19 cellular contexts compared by ENCODE assay signal in genomic region chr17:62681939-62682381, GRCh38. TPM values are rescaled to one million over a fixed set of nuclear protein-coding genes. Genes with fewer than 3 reads are reported as not detected.
A peak's percentile ranks its signal among the peaks of the same experiment; 100 is the strongest.
DNase-seq lines count a peak whose midpoint lies in the region; ATAC-seq, FAIRE-seq and TF ChIP-seq lines count a peak whose summit lies in the region.
"Had no signal": no experiment of that assay in that cellular context is flagged by ENCODE, and none has a peak within 500 bp of the region (broad histone marks: within the 10 kb centered on the region; RNA-seq: fewer than 3 reads in every experiment).

No MANE protein-coding gene starts in this region.

- FAIRE-seq in K562 (lab: Jason Lieb, UNC), result no peak

- H3K9me1 ChIP-seq in K562 (ENCODE audit: control insufficient read depth, insufficient read depth, low read length), result no peaks in the 10 kb centered on the region

- no peaks in the 10 kb centered on the region for H3K9me3 ChIP-seq in K562 (replicated peaks; ENCODE audit: control insufficient read depth, insufficient read depth, low read depth, low read length)
- H3K9me3 ChIP-seq in sigmoid colon, result no peaks in the 10 kb centered on the region
- H3K9me3 ChIP-seq: SK-N-SH had no signal

- H3K27me3 ChIP-seq in K562 (ENCODE audit: control insufficient read depth in 2 of 2, insufficient read depth in 2 of 2, low read length in 2 of 2) (no peaks in the 10 kb centered on the region), sigmoid colon (no peaks in the 10 kb centered on the region)

- H3K4me3 ChIP-seq in K562 (peak overlapping the region; percentile 47), sigmoid colon (no peak overlapping the region)
- H3K4me3 ChIP-seq: GM23248 had no signal

- TF ChIP-seq EP300 in K562 (IDR thresholded peaks at IDR 0.05; ENCODE audit: low read length), result no peak
- no peak for TF ChIP-seq EP300 in sigmoid colon (IDR thresholded peaks at IDR 0.05)

- peak; percentile 7 for ATAC-seq in K562
- ATAC-seq in HG02970 (IDR thresholded peaks at IDR 0.05; ENCODE audit: low FRiP score, unreplicated experiment), result no peak

- DNase-seq in NCI-H1694 treated with DMSO at 0.1 percent for 48 hours (lab: John Stamatoyannopoulos, UW) (peak; percentile 12), NCI-H1694 (lab: John Stamatoyannopoulos, UW) (no peak), K562 (ENCODE audit: extremely low read depth in 1 of 4, low spot score in 3 of 4) (no peak), midbrain (lab: John Stamatoyannopoulos, UW) (peak; percentile 32), sigmoid colon (peak; percentile 54), NCI-H128 (lab: John Stamatoyannopoulos, UW; ENCODE audit: unreplicated experiment) (no peak), NCI-H2029 treated with DMSO at 0.1 percent for 48 hours (lab: John Stamatoyannopoulos, UW) (no peak)
- DNase-seq: CD4-positive, alpha-beta memory T cell; GF-D8; GM23248; HCEC 1CT; NCI-H1436 treated with DMSO at 0.1 percent for 48 hours; NCI-H2081 treated with DMSO at 0.1 percent for 48 hours; NCI-H510A; NCI-H774; SHP77; SK-N-SH had no signal

- POLR2A ChIA-PET in K562 (lab: Yijun Ruan, JAX), result interaction anchor here (0.6 to 1.7 kb wide), 6 partner anchors 9 to 100 kb away, joined by 3 to 8 read pairs (median 5); no protein-coding TSS in a partner anchor

- TF ChIP-seq POLR2A in K562 (conservative IDR thresholded peaks at IDR 0.05) (no peak), sigmoid colon (IDR thresholded peaks at IDR 0.05) (no peak)

- WGBS in K562 (ENCODE audit: insufficient coverage, low coverage, missing lambda C conversion rate), result 39% methylated on average over 8 of the region's 8 CpGs
- 96 to 97% methylated on average over 8 of the region's 8 CpGs for WGBS in sigmoid colon, 2 donors

- CTCF ChIA-PET in K562 (lab: Yijun Ruan, JAX; ENCODE audit: low intra/inter-chr PET ratio), result no interaction called here

- H3K4me1 ChIP-seq in K562 (replicated peaks in 1 of 2; ENCODE audit: control insufficient read depth in 2 of 2, insufficient read depth in 2 of 2, low read length in 2 of 2) (peaks cover 16 to 44% of the 10 kb centered on the region in 2 experiments), sigmoid colon (no peaks in the 10 kb centered on the region)

- peak overlapping the region; percentile 96 for H3K4me2 ChIP-seq in K562 (ENCODE audit: insufficient read depth, low read length)
- H3K4me2 ChIP-seq: SK-N-SH had no signal

- H3K79me2 ChIP-seq in K562 (ENCODE audit: control insufficient read depth, insufficient read depth, low read length), result peaks cover 9% of the 10 kb centered on the region; the same call in 2 of the 3 replicates

- peak overlapping the region; percentile 70 to 91 for H3K9ac ChIP-seq in K562 (ENCODE audit: insufficient read depth in 1 of 2, low read depth in 2 of 2, low read length in 2 of 2)
- H3K9ac ChIP-seq: GM23248, SK-N-SH had no signal

- H3K36me3 ChIP-seq in K562 (ENCODE audit: control insufficient read depth, insufficient read depth, low read length) (no peaks in the 10 kb centered on the region; the same call in 2 of the 3 replicates), sigmoid colon (no peaks in the 10 kb centered on the region)

- H4K20me1 ChIP-seq in K562 (replicated peaks; ENCODE audit: control insufficient read depth, insufficient read depth, low read length), result no peaks in the 10 kb centered on the region

- TSS peak; percentile 77 for BruUV-seq in K562 (replicated peaks; lab: Mats Ljungman, UMichigan)

- peak overlapping the region; percentile 87 for H2AFZ ChIP-seq in K562 (ENCODE audit: low read depth, low read length)
- H2AFZ ChIP-seq: GM23248 had no signal

- in situ Hi-C loops in K562 (cut with MboI), result loop anchor here (25.0 kb wide), 1 partner anchor 730 kb away; no protein-coding TSS in a partner anchor

- TF ChIP-seq RAD21 in K562 (CRISPR knock-in tag; conservative IDR thresholded peaks at IDR 0.05 in 1 of 2, IDR thresholded peaks at IDR 0.05 in 1 of 2), result no peak

- peak overlapping the region; percentile 87 for H3K27ac ChIP-seq in K562 (ENCODE audit: extremely low read depth, low read depth, low read length)
- no peak overlapping the region for H3K27ac ChIP-seq in sigmoid colon
- H3K27ac ChIP-seq: 22Rv1, GM23248 had no signal

- intact Hi-C loops in K562 (cut with micrococcal nuclease), result no loop called here
- intact Hi-C loops in sigmoid colon (cut with DNase I), result no loop called here

- no peak for TF ChIP-seq CTCF in K562 (IDR thresholded peaks at IDR 0.05 in 2 of 3, conservative IDR thresholded peaks at IDR 0.05 in 1 of 3; ENCODE audit: insufficient read depth in 2 of 3, low read depth in 1 of 3, low read length in 3 of 3)
- TF ChIP-seq CTCF in sigmoid colon (IDR thresholded peaks at IDR 0.05), result no peak

TF ChIP-seq in K562, 482 proteins besides CTCF, POLR2A, EP300 and RAD21 (continues in another document):
- TF ChIP-seq ARNT (IDR thresholded peaks at IDR 0.05), result no peak
- no peak for TF ChIP-seq USF1 (CRISPR knock-in tag; IDR thresholded peaks at IDR 0.05)
- no peak for TF ChIP-seq RB1 (IDR thresholded peaks at IDR 0.05; ENCODE audit: low read depth)
- no peak for TF ChIP-seq HDAC2 (IDR thresholded peaks at IDR 0.05)
- no peak for TF ChIP-seq CHCHD3 (CRISPR knock-in tag; IDR thresholded peaks at IDR 0.05)
- TF ChIP-seq BHLHE40 (IDR thresholded peaks at IDR 0.05; ENCODE audit: low read length), result no peak
- TF ChIP-seq ID3 (CRISPR knock-in tag; IDR thresholded peaks at IDR 0.05), result no peak
- TF ChIP-seq ID3 (tag; IDR thresholded peaks at IDR 0.05), result no peak
- TF ChIP-seq TAF7 (tag; IDR thresholded peaks at IDR 0.05), result no peak
- no peak for TF ChIP-seq ZZZ3 (IDR thresholded peaks at IDR 0.05)
- TF ChIP-seq SMARCB1 (IDR thresholded peaks at IDR 0.05; ENCODE audit: insufficient read length, low read depth), result no peak
- no peak for TF ChIP-seq ZNF384 (IDR thresholded peaks at IDR 0.05; ENCODE audit: low read depth, low read length)
- TF ChIP-seq SREBF2 (CRISPR knock-in tag; IDR thresholded peaks at IDR 0.05), result no peak
- TF ChIP-seq HNRNPL (IDR thresholded peaks at IDR 0.05; ENCODE audit: low read depth, low read length), result 0 out of 2 replicates have a peak, but pooled peaks have one; percentile 9
- TF ChIP-seq TEAD2 (tag; IDR thresholded peaks at IDR 0.05), result no peak
- TF ChIP-seq HMGN3 (IDR thresholded peaks at IDR 0.05; ENCODE audit: borderline replicate concordance, extremely low read depth, insufficient read length, low read depth, low read length), result peak; percentile 13
- no peak; the same call in 1 of the 2 replicates for TF ChIP-seq GABPA (tag; conservative IDR thresholded peaks at IDR 0.05; ENCODE audit: low read depth)
- no peak for TF ChIP-seq TCF3 (CRISPR knock-in tag; IDR thresholded peaks at IDR 0.05)
- no peak for TF ChIP-seq ZKSCAN8 (CRISPR knock-in tag; IDR thresholded peaks at IDR 0.05)
- no peak for TF ChIP-seq EP400 (IDR thresholded peaks at IDR 0.05)
- TF ChIP-seq HMG20A (CRISPR knock-in tag; conservative IDR thresholded peaks at IDR 0.05), result no peak
- TF ChIP-seq ZNF121 (CRISPR knock-in tag; conservative IDR thresholded peaks at IDR 0.05), result no peak
- no peak for TF ChIP-seq ZC3H8 (IDR thresholded peaks at IDR 0.05)
- no peak for TF ChIP-seq KDM2B (CRISPR knock-in tag; IDR thresholded peaks at IDR 0.05)
- 0 out of 2 replicates have a peak, but pooled peaks have one; percentile 7 for TF ChIP-seq SP1 (CRISPR knock-in tag; IDR thresholded peaks at IDR 0.05)
- no peak for TF ChIP-seq SAFB2 (IDR thresholded peaks at IDR 0.05; ENCODE audit: borderline replicate concordance, low read depth, low read length, severe bottlenecking)
- TF ChIP-seq MAZ (CRISPR knock-in tag; conservative IDR thresholded peaks at IDR 0.05 in 1 of 2, IDR thresholded peaks at IDR 0.05 in 1 of 2), result peak; percentile 4 to 8; a peak in 1 of 4 replicates
- no peak for TF ChIP-seq ETS2 (tag; IDR thresholded peaks at IDR 0.05; ENCODE audit: borderline replicate concordance, poor library complexity, severe bottlenecking)
- no peak for TF ChIP-seq STAT5B (CRISPR knock-in tag; IDR thresholded peaks at IDR 0.05)
- TF ChIP-seq ZNF316 (IDR thresholded peaks at IDR 0.05), result no peak
- TF ChIP-seq NFYB (IDR thresholded peaks at IDR 0.05; ENCODE audit: extremely low read depth, insufficient read length), result no peak

RNA-seq across cellular contexts. Expression of gene MRC2, which starts 54.5 kb away (rescaled TPM):
- total RNA-seq in K562 (2011; cell fraction: chromatin; rRNA removed; ENCODE audit: low replicate concordance), result 13.5 and 48.4 TPM in 2 replicates
- total RNA-seq in K562 (2011; cell fraction: nucleolus; rRNA removed), result 54.0 and 59.1 TPM in 2 replicates
- 25.0 and 27.9 TPM in 2 replicates for total RNA-seq in K562 (2011; cell fraction: nucleoplasm; rRNA removed)
- 11.5 and 19.9 TPM in 2 replicates for total RNA-seq in K562 (2014; rRNA removed)
- total RNA-seq in K562 (2014; rRNA removed; fragmentation: Illumina TruSeq; extraction: Trizol), result 2.7 and 4.1 TPM in 2 replicates
- total RNA-seq in K562 (2015; rRNA removed; fragmentation: Illumina TruSeq; extraction: Trizol), result 3.8 and 4.1 TPM in 2 replicates
- 10.8 and 11.0 TPM in 2 replicates for total RNA-seq in K562 (2021)
- 9.0 and 9.2 TPM in 2 replicates for polyA plus RNA-seq in K562 (2011; rRNA removed)
- 5.1 and 16.1 TPM in 2 replicates for polyA plus RNA-seq in K562 (2011; cell fraction: cytosol; rRNA removed)
- polyA plus RNA-seq in K562 (2011; cell fraction: nucleus; rRNA removed), result 26.9 and 53.0 TPM in 2 replicates
- 15.9 and 30.3 TPM in 2 replicates for polyA plus RNA-seq in K562 (2012)
- polyA plus RNA-seq in K562 (2014; fragmentation: Illumina TruSeq; extraction: Trizol), result 6.6 and 9.7 TPM in 2 replicates
- polyA plus RNA-seq in K562 (2014; fragmentation: Nextera tagmentation; extraction: Ambion mirVana), result under 1 TPM; 0.28 to 0.34 TPM
- polyA plus RNA-seq in K562 (2014; rRNA removed), result 8.1 and 11.3 TPM in 2 replicates
- 2.5 and 7.6 TPM in 2 replicates for polyA minus RNA-seq in K562 (2011; rRNA and poly(A)+ RNA removed)
- 7.0 and 7.5 TPM in 2 replicates for polyA minus RNA-seq in K562 (2011; cell fraction: cytosol; rRNA and poly(A)+ RNA removed)
- 11.7 and 12.7 TPM in 2 replicates for polyA minus RNA-seq in K562 (2011; cell fraction: nucleus; rRNA and poly(A)+ RNA removed)
- total RNA-seq in sigmoid colon, result 10 to 100 TPM; 19.6 to 94.4 (median 29.1) TPM
- polyA plus RNA-seq in sigmoid colon, result 1 to 10 TPM; 2.5 to 6.9 (median 3.0) TPM

Comparison
In these comparisons a context has a peak if more than half of its experiments do, and no peak if none do; other contexts are left out.
1. DNase-seq: peak in NCI-H1694 treated with DMSO at 0.1 percent for 48 hours (single experiment), midbrain (single experiment) and sigmoid colon (single experiment); none in NCI-H1694 (single experiment), K562 (0 of 4), NCI-H128 (single experiment) and NCI-H2029 treated with DMSO at 0.1 percent for 48 hours (single experiment).